ENCODE assay signal across 10 cellular contexts in genomic region chr17:76687278-76688164, GRCh38. TPM values are rescaled to one million over a fixed set of nuclear protein-coding genes. Genes with fewer than 3 reads are reported as not detected.
DNase-seq lines count a peak whose midpoint lies in the region; ATAC-seq, FAIRE-seq and TF ChIP-seq lines count a peak whose summit lies in the region.
"Had no signal": no experiment of that assay in that cellular context is flagged by ENCODE, and none has a peak within 500 bp of the region (broad histone marks: within the 10 kb centered on the region; RNA-seq: fewer than 3 reads in every experiment).

No MANE protein-coding gene starts in this region.

- no peak for DNase-seq in RWPE2 (ENCODE audit: low spot score)
- DNase-seq in globus pallidus (ENCODE audit: low spot score): peak; percentile 33
- no peak for DNase-seq in small intestine
- no peak for DNase-seq in GM20000 (ENCODE audit: low spot score)
- DNase-seq in NCI-H2107 treated with DMSO at 0.1 percent for 48 hours (lab: John Stamatoyannopoulos, UW; ENCODE audit: unreplicated experiment): no peak
- DNase-seq: activated gamma-delta T cell treated with Interleukin-2 at 50 U/mL for 16 hours, kidney had no signal

- no peaks in the 10 kb centered on the region for H3K9me3 Mint-ChIP-seq in nephron

- H3K36me3 ChIP-seq in RWPE2 (ENCODE audit: low read depth) (peaks cover 11% of the 10 kb centered on the region), thymus (ENCODE audit: control insufficient read depth, insufficient read depth) (no peaks in the 10 kb centered on the region), small intestine (ENCODE audit: control insufficient read depth in 2 of 2, insufficient read depth in 2 of 2, low read length in 2 of 2) (no peaks in the 10 kb centered on the region)

- WGBS in thymus: 91% methylated on average over 26 of the region's 26 CpGs
- 71 to 89% (median 86%) methylated on average over 23 to 26 of the region's 26 CpGs for WGBS in small intestine, 3 donors

- H3K4me1 Mint-ChIP-seq in nephron: peaks cover 57% of the 10 kb centered on the region

- H3K27me3 ChIP-seq in RWPE2 (ENCODE audit: insufficient read depth, poor library complexity, severe bottlenecking): no peaks in the 10 kb centered on the region
- no peaks in the 10 kb centered on the region for H3K27me3 ChIP-seq in thymus (ENCODE audit: control insufficient read depth, insufficient read depth)
- H3K27me3 ChIP-seq in small intestine (ENCODE audit: control insufficient read depth in 2 of 2, insufficient read depth in 2 of 2, low read length in 2 of 2): no peaks in the 10 kb centered on the region

- H3K27ac ChIP-seq in RWPE2 (ENCODE audit: poor library complexity, severe bottlenecking) (peak overlapping the region; percentile 45), thymus (ENCODE audit: low read depth) (peak overlapping the region; percentile 38), small intestine (ENCODE audit: low read depth in 1 of 2, low read length in 1 of 2) (peak overlapping the region in 1 of 2 donors; percentile 23)

- H3K4me3 ChIP-seq in RWPE2 (ENCODE audit: severe bottlenecking) (no peak overlapping the region), thymus (ENCODE audit: low read length) (no peak overlapping the region), small intestine (ENCODE audit: low read depth in 1 of 2, low read length in 2 of 2) (no peak overlapping the region)

- H3K9me3 ChIP-seq in RWPE2 (ENCODE audit: severe bottlenecking) (no peaks in the 10 kb centered on the region), thymus (ENCODE audit: control insufficient read depth) (no peaks in the 10 kb centered on the region), small intestine (ENCODE audit: control insufficient read depth, low read depth) (no peaks in the 10 kb centered on the region)

- H3K4me1 ChIP-seq in RWPE2 (ENCODE audit: insufficient read depth, poor library complexity, severe bottlenecking): peaks cover 14% of the 10 kb centered on the region
- H3K4me1 ChIP-seq in thymus (ENCODE audit: control insufficient read depth, insufficient read depth, low read length): no peaks in the 10 kb centered on the region
- no peaks in the 10 kb centered on the region for H3K4me1 ChIP-seq in small intestine (ENCODE audit: control insufficient read depth in 2 of 2, insufficient read depth in 1 of 2, low read depth in 1 of 2, low read length in 1 of 2)

- ATAC-seq in RWPE2 (ENCODE audit: low read depth) (no peak), HG03432 (IDR thresholded peaks at IDR 0.05; ENCODE audit: unreplicated experiment) (no peak)

- H3K27me3 Mint-ChIP-seq in nephron (ENCODE audit: low read depth): no peaks in the 10 kb centered on the region

- H3K27ac Mint-ChIP-seq in nephron: peak overlapping the region; percentile 78 to 91 (median 87)

- H3K36me3 Mint-ChIP-seq in nephron (ENCODE audit: low read depth): no peaks in the 10 kb centered on the region

- TF ChIP-seq CTCF in RWPE2 (IDR thresholded peaks at IDR 0.05; ENCODE audit: poor library complexity, severe bottlenecking) (no peak), nephron (IDR thresholded peaks at IDR 0.05; ENCODE audit: unreplicated experiment in 3 of 3) (no peak), GM20000 (IDR thresholded peaks at IDR 0.05; ENCODE audit: extremely low read depth, missing control alignments) (no peak)

- H3K4me3 Mint-ChIP-seq in nephron: peak overlapping the region in 2 of 3 experiments; percentile 18 to 42

- FAIRE-seq in small intestine (lab: Jason Lieb, UNC): no peak
- FAIRE-seq: kidney had no signal

RNA-seq across cellular contexts. Expression of gene MXRA7, which starts 23.2 kb away (rescaled TPM):
- 47.1 TPM for polyA plus RNA-seq in thymus
- 10 to 100 TPM in 2 of 3 donors, 1 to 10 TPM in 1; 3.1 to 40.1 (median 20.0) TPM for polyA plus RNA-seq in small intestine

RNA-seq across cellular contexts. Expression of gene JMJD6, which starts 38.9 kb away (rescaled TPM):
- polyA plus RNA-seq in thymus: 31.9 TPM
- polyA plus RNA-seq in small intestine: 10 to 100 TPM; 24.2 to 56.6 (median 51.1) TPM

RNA-seq across cellular contexts. Expression of gene METTL23, which starts 39.1 kb away (rescaled TPM):
- polyA plus RNA-seq in thymus (70.1 TPM), small intestine (10 to 100 TPM; 28.8 to 37.8 (median 37.6) TPM)

RNA-seq across cellular contexts. Expression of gene ST6GALNAC1, which starts 44.0 kb away (rescaled TPM):
- polyA plus RNA-seq in thymus (1.6 TPM), small intestine (10 to 100 TPM; 18.6 to 79.2 (median 77.2) TPM)

RNA-seq across cellular contexts. Expression of gene SRSF2, which starts 49.6 kb away (rescaled TPM):
- polyA plus RNA-seq in thymus: 225 TPM
- 100 to 1,000 TPM; 113 to 200 (median 114) TPM for polyA plus RNA-seq in small intestine
